In the genomic region with DNA sequence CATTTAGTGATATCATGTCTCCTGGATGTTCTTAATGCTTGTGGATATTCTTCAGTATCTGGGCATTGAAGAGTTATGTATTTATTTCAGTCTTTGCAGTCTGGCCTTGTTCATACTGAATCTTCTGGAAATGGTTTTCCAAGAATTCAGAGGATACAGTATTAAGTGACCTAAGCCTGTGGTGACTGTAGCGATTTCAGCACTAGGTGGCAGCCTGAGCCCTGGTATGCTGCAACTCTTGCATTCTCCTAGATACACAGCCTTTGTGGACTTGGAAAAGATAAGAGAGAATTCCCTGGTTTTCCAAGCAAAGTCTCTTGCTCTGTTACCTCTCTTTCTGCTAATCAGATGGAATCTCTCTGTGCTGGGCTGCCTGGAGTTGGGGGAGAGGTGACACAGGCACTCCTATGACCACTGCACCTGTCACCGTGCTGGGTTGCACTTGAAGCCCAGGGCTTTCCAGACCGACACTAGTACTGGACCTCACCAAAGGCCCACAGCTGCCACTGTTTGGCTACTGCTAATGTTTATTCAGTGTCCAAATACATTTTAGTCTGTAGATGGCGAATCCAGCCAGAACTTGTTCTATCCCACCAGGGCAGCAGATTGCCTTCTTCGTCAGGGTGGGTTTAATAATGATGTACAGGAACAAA, we compare ENCODE assay signal across 9 cellular contexts. TPM values are rescaled to one million over a fixed set of nuclear protein-coding genes. Genes with fewer than 3 reads are reported as not detected.
DNase-seq lines count a peak whose midpoint lies in the region; ATAC-seq, FAIRE-seq and TF ChIP-seq lines count a peak whose summit lies in the region.
"Had no signal": no experiment of that assay in that cellular context is flagged by ENCODE, and none has a peak within 500 bp of the region (broad histone marks: within the 10 kb centered on the region; RNA-seq: fewer than 3 reads in every experiment).

No MANE protein-coding gene starts in this region.

- no peaks in the 10 kb centered on the region for H4K20me1 ChIP-seq in endothelial cell of umbilical vein (replicated peaks; ENCODE audit: control insufficient read depth, extremely low read depth, insufficient read depth, low read length)

- H2AFZ ChIP-seq in endothelial cell of umbilical vein (ENCODE audit: low read depth, low read length) = no peak overlapping the region

- H3K27ac ChIP-seq in endothelial cell of umbilical vein (ENCODE audit: insufficient read depth, low read depth, low read length) = no peak overlapping the region
- H3K27ac ChIP-seq in psoas muscle = no peak overlapping the region
- no peak overlapping the region for H3K27ac ChIP-seq in prostate gland
- H3K27ac ChIP-seq: neutrophil had no signal

- TF ChIP-seq CTCF in endothelial cell of umbilical vein (IDR thresholded peaks at IDR 0.05; ENCODE audit: extremely low read depth in 1 of 2, insufficient read depth in 1 of 2, low read depth in 1 of 2, low read length in 2 of 2) (peak; percentile 15 to 55), psoas muscle (IDR thresholded peaks at IDR 0.05) (peak; percentile 42), prostate gland (IDR thresholded peaks at IDR 0.05) (peak in 2 of 4 experiments; percentile 11 to 14)

- H3K4me1 ChIP-seq in endothelial cell of umbilical vein (ENCODE audit: control insufficient read depth, extremely low read depth, insufficient read depth, low read length) = no peaks in the 10 kb centered on the region
- no peaks in the 10 kb centered on the region for H3K4me1 ChIP-seq in psoas muscle
- H3K4me1 ChIP-seq in prostate gland (replicated peaks) = no peaks in the 10 kb centered on the region

- peak; percentile 71 for FAIRE-seq in endothelial cell of umbilical vein (lab: Jason Lieb, UNC)

- dilution Hi-C loops in endothelial cell of umbilical vein (cut with MboI; ENCODE audit: extremely low pct_ligation_motif_present, low sequenced_read_pairs) = no loop called here

- DNase-seq in DMS153 treated with DMSO at 0.1 percent for 48 hours (lab: John Stamatoyannopoulos, UW; ENCODE audit: unreplicated experiment) (peak; percentile 4), DMS153 (lab: John Stamatoyannopoulos, UW) (no peak), NCI-H2196 treated with DMSO at 0.1 percent for 48 hours (lab: John Stamatoyannopoulos, UW; ENCODE audit: unreplicated experiment) (peak; percentile 2), endothelial cell of umbilical vein (ENCODE audit: low read depth, low spot score) (peak; percentile 48), psoas muscle (no peak), DMS79 (lab: John Stamatoyannopoulos, UW) (no peak), prostate gland (ENCODE audit: low spot score) (no peak)
- DNase-seq in activated CD8-positive, alpha-beta memory T cell treated with anti-CD3 and anti-CD28 coated beads, Interleukin-2, amount 50 U/mL, for 48 hours = no peak

- POLR2A ChIA-PET in endothelial cell of umbilical vein (lab: Charles Lee) = no interaction called here

- no peak for TF ChIP-seq POLR2A in endothelial cell of umbilical vein (IDR thresholded peaks at IDR 0.05; ENCODE audit: low read depth, low read length)
- no peak for TF ChIP-seq POLR2A in prostate gland (IDR thresholded peaks at IDR 0.05)

- H3K79me2 ChIP-seq in endothelial cell of umbilical vein (ENCODE audit: control insufficient read depth, insufficient read depth, low read length) = no peaks in the 10 kb centered on the region

- CTCF ChIA-PET in endothelial cell of umbilical vein (lab: Charles Lee) = interaction anchor here (0.9 to 1.6 kb wide), 5 partner anchors 12 to 298 kb away, joined by 3 to 10 read pairs (median 6); no protein-coding TSS in a partner anchor

- no peaks in the 10 kb centered on the region for H3K36me3 ChIP-seq in endothelial cell of umbilical vein (ENCODE audit: control insufficient read depth in 2 of 2, extremely low read depth in 1 of 2, insufficient read depth in 2 of 2, low read length in 2 of 2)
- no peaks in the 10 kb centered on the region for H3K36me3 ChIP-seq in psoas muscle (ENCODE audit: insufficient read depth in 1 of 2, low read depth in 1 of 2)
- H3K36me3 ChIP-seq in prostate gland = no peaks in the 10 kb centered on the region
- H3K36me3 ChIP-seq: neutrophil had no signal

- no peak overlapping the region for H3K4me2 ChIP-seq in endothelial cell of umbilical vein (ENCODE audit: insufficient read depth, low read length)

- ATAC-seq in psoas muscle = peak in 1 of 4 donors; percentile 38

- BruUV-seq in endothelial cell of umbilical vein (replicated peaks; lab: Mats Ljungman, UMichigan) = no TSS peak

- H3K4me3 ChIP-seq in endothelial cell of umbilical vein (replicated peaks in 1 of 3; ENCODE audit: insufficient read depth in 1 of 3, low read depth in 1 of 3, low read length in 3 of 3) (no peak overlapping the region), psoas muscle (no peak overlapping the region), prostate gland (no peak overlapping the region)

- no peak overlapping the region for H3K9ac ChIP-seq in endothelial cell of umbilical vein (replicated peaks; ENCODE audit: extremely low read depth, insufficient read depth, low read length)

- 41 to 63% (median 53%) methylated on average over 5 of the region's 5 CpGs for WGBS in psoas muscle, 3 donors
- 74% methylated on average over 5 of the region's 5 CpGs for WGBS in prostate gland

- H3K9me1 ChIP-seq in endothelial cell of umbilical vein (replicated peaks; ENCODE audit: control insufficient read depth, extremely low read depth, insufficient read depth, low read length) = no peaks in the 10 kb centered on the region

- H3K9me3 ChIP-seq in endothelial cell of umbilical vein (replicated peaks; ENCODE audit: control insufficient read depth, insufficient read depth, low read length) (no peaks in the 10 kb centered on the region), psoas muscle (peaks cover 10% of the 10 kb centered on the region), prostate gland (no peaks in the 10 kb centered on the region)
- H3K9me3 ChIP-seq: neutrophil had no signal

- H3K27me3 ChIP-seq in endothelial cell of umbilical vein (ENCODE audit: control insufficient read depth in 2 of 2, insufficient read depth in 2 of 2, low read length in 2 of 2) = no peaks in the 10 kb centered on the region
- no peaks in the 10 kb centered on the region for H3K27me3 ChIP-seq in psoas muscle (ENCODE audit: insufficient read depth in 3 of 3, low read length in 2 of 3)
- no peaks in the 10 kb centered on the region for H3K27me3 ChIP-seq in prostate gland (replicated peaks; ENCODE audit: insufficient read depth)
- H3K27me3 ChIP-seq: neutrophil had no signal

- intact Hi-C loops in endothelial cell of umbilical vein (cut with micrococcal nuclease) (loop anchor here (1.0 kb wide), 1 partner anchor 297 kb away; no protein-coding TSS in a partner anchor), psoas muscle (cut with DNase I) (loop anchor here in 1 of 2 donors (5.0 kb wide), 1 partner anchor 296 kb away; no protein-coding TSS in a partner anchor), prostate gland (cut with DNase I) (no loop called here)

TF ChIP-seq in endothelial cell of umbilical vein, 7 proteins besides CTCF, POLR2A, EP300 and RAD21:
- no peak for TF ChIP-seq POLR2AphosphoS5 (IDR thresholded peaks at IDR 0.05; ENCODE audit: insufficient read depth, low read depth, low read length)
- no peak for TF ChIP-seq FOS (IDR thresholded peaks at IDR 0.05; ENCODE audit: borderline replicate concordance, insufficient read depth, low read length)
- TF ChIP-seq MYC (IDR thresholded peaks at IDR 0.05; ENCODE audit: low read depth, low read length) = no peak
- TF ChIP-seq EZH2 (IDR thresholded peaks at IDR 0.05; ENCODE audit: borderline replicate concordance, low read depth, low read length, severe bottlenecking) = no peak
- TF ChIP-seq MAX (IDR thresholded peaks at IDR 0.05; ENCODE audit: insufficient read depth, insufficient read length) = no peak
- TF ChIP-seq GATA2 (IDR thresholded peaks at IDR 0.05; ENCODE audit: insufficient read depth, insufficient read length, low read depth, low read length) = no peak
- no peak for TF ChIP-seq JUN (IDR thresholded peaks at IDR 0.05; ENCODE audit: borderline replicate concordance, insufficient read depth, insufficient read length, low read depth)
TF ChIP-seq in endothelial cell of umbilical vein: peak in this region for 0.

RNA-seq across cellular contexts. Expression of gene SPIN2A, which starts 19.3 kb away (rescaled TPM):
- total RNA-seq in endothelial cell of umbilical vein = 0.75 and 0.76 TPM in 2 replicates
- polyA plus RNA-seq in endothelial cell of umbilical vein = 0.22 and 0.25 TPM in 2 replicates
- polyA plus RNA-seq in endothelial cell of umbilical vein (2011; cell fraction: cytosol; rRNA removed) = 0.09 and 0.18 TPM in 2 replicates
- polyA plus RNA-seq in endothelial cell of umbilical vein (2011; cell fraction: nucleus; rRNA removed) = 1.8 and 2.8 TPM in 2 replicates
- 0.10 and 0.25 TPM in 2 replicates for polyA plus RNA-seq in endothelial cell of umbilical vein (2012)
- polyA minus RNA-seq in endothelial cell of umbilical vein = 0.34 and 1.4 TPM in 2 replicates
- polyA minus RNA-seq in endothelial cell of umbilical vein (2011; cell fraction: cytosol; rRNA and poly(A)+ RNA removed) = not detected
- 1.2 and 1.4 TPM in 2 replicates for polyA minus RNA-seq in endothelial cell of umbilical vein (2011; cell fraction: nucleus; rRNA and poly(A)+ RNA removed)
- under 1 TPM; 0.12 to 0.25 (median 0.19) TPM for total RNA-seq in psoas muscle
- polyA plus RNA-seq in psoas muscle = under 1 TPM in 2 of 3 donors, not detected in 1; 0.08 to 0.09 TPM
- total RNA-seq in prostate gland = 1 to 10 TPM in 1 of 2 donors, under 1 TPM in 1; 0.23 to 1.1 TPM

RNA-seq across cellular contexts. Expression of gene SPIN2B, which starts 35.2 kb away (rescaled TPM):
- total RNA-seq in endothelial cell of umbilical vein (8.8 and 10.3 TPM in 2 replicates), psoas muscle (1 to 10 TPM; 4.3 to 6.9 (median 5.6) TPM), prostate gland (10 to 100 TPM in 1 of 2 donors, 1 to 10 TPM in 1; 6.0 to 10.6 TPM)
- polyA plus RNA-seq in endothelial cell of umbilical vein (7.1 and 7.4 TPM in 2 replicates), psoas muscle (1 to 10 TPM; 4.1 to 6.1 (median 5.8) TPM)
- polyA plus RNA-seq in endothelial cell of umbilical vein (2011; cell fraction: cytosol; rRNA removed) = 7.6 and 7.7 TPM in 2 replicates
- polyA plus RNA-seq in endothelial cell of umbilical vein (2011; cell fraction: nucleus; rRNA removed) = 27.4 and 29.4 TPM in 2 replicates
- polyA plus RNA-seq in endothelial cell of umbilical vein (2012) = 12.1 and 12.3 TPM in 2 replicates
- polyA minus RNA-seq in endothelial cell of umbilical vein = 5.0 and 5.4 TPM in 2 replicates
- 14.4 TPM for polyA minus RNA-seq in endothelial cell of umbilical vein (2011; cell fraction: cytosol; rRNA and poly(A)+ RNA removed)
- 12.0 and 14.9 TPM in 2 replicates for polyA minus RNA-seq in endothelial cell of umbilical vein (2011; cell fraction: nucleus; rRNA and poly(A)+ RNA removed)

Comparison
In these comparisons a context has a peak if more than half of its experiments do, and no peak if none do; other contexts are left out.
1. DNase-seq: peak in DMS153 treated with DMSO at 0.1 percent for 48 hours (single experiment), NCI-H2196 treated with DMSO at 0.1 percent for 48 hours (single experiment) and endothelial cell of umbilical vein (single experiment); none in DMS153 (single experiment), psoas muscle (0 of 2), DMS79 (single experiment), prostate gland (single experiment) and activated CD8-positive, alpha-beta memory T cell treated with anti-CD3 and anti-CD28 coated beads, Interleukin-2, amount 50 U/mL, for 48 hours (single experiment).